In the genomic region with DNA sequence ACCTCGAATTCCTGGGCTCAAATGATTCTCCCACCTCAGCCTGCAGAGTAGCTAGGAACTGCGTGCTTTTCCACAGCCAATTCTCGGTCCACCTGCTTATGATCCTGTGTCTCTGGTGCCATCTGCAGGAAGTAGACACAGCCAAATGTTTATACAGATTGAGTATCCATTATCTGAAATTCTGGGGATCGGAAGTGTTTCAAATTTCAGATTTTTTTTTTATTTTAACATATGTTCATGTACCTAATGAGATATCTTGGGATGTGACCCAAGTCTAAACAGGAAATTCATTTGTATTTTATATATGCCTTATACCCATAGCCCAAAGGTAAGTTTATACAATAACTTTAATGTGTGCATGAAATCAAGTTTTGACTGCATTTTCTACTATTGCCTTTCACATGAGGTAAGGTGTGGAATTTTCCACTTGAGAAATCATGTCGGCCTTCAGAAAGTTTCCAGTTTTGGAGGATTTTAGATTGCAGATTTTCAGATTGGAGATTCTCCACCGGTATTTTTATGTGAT, we compare ENCODE assay signal across 8 cellular contexts.
DNase-seq lines count a peak whose midpoint lies in the region; ATAC-seq and TF ChIP-seq lines count a peak whose summit lies in the region.

No MANE protein-coding gene starts in this region.

- no peak overlapping the region for H3K4me3 ChIP-seq in mesendoderm (ENCODE audit: low read length)

- peak overlapping the region; percentile 44 for H3K4me3 Mint-ChIP-seq in chondrocyte (ENCODE audit: unreplicated experiment)

- H4K5ac ChIP-seq in mesendoderm (ENCODE audit: low read length): no peak overlapping the region

- H3K9ac ChIP-seq in mesendoderm (ENCODE audit: low read length): no peak overlapping the region

- no peak overlapping the region for H3K56ac ChIP-seq in mesendoderm (ENCODE audit: low read length)

- no peaks in the 10 kb centered on the region for H3K79me2 ChIP-seq in mesendoderm (ENCODE audit: control insufficient read depth, insufficient read depth, low read length)

- H3K27me3 ChIP-seq in mesendoderm (ENCODE audit: insufficient read depth, low read length, poor library complexity): no peaks in the 10 kb centered on the region

- no peak overlapping the region for H3K18ac ChIP-seq in mesendoderm (ENCODE audit: low read length)

- no peak overlapping the region for H2BK5ac ChIP-seq in mesendoderm (ENCODE audit: low read length)

- H3K4ac ChIP-seq in mesendoderm (ENCODE audit: low read depth, low read length): no peak overlapping the region

- no peak overlapping the region for H2BK120ac ChIP-seq in mesendoderm (ENCODE audit: low read depth, low read length)

- no peak overlapping the region for H3K27ac ChIP-seq in mesendoderm (ENCODE audit: low read depth, low read length)

- ATAC-seq in HG03175 (IDR thresholded peaks at IDR 0.05; ENCODE audit: unreplicated experiment): no peak

- peaks cover 9% of the 10 kb centered on the region for H3K4me1 Mint-ChIP-seq in chondrocyte (ENCODE audit: low read depth)

- TF ChIP-seq CTCF in chondrocyte (IDR thresholded peaks at IDR 0.05): peak; percentile 85

- peaks cover 17% of the 10 kb centered on the region for H3K27me3 Mint-ChIP-seq in chondrocyte (ENCODE audit: low read depth)

- no peaks in the 10 kb centered on the region for H3K9me3 Mint-ChIP-seq in chondrocyte (ENCODE audit: low read depth)

- no peak overlapping the region for H2BK15ac ChIP-seq in mesendoderm (replicated peaks; ENCODE audit: low read depth)

- H3K4me1 ChIP-seq in mesendoderm (ENCODE audit: control insufficient read depth, low read depth, low read length): no peaks in the 10 kb centered on the region

- H3K4me2 ChIP-seq in mesendoderm (ENCODE audit: low read length): no peak overlapping the region

- no peak overlapping the region for H4K8ac ChIP-seq in mesendoderm (ENCODE audit: low read depth, low read length)

- no peak overlapping the region for H3K23ac ChIP-seq in mesendoderm (ENCODE audit: low read length)

- no CpG with 5 or more reads among the region's 6 CpGs for WGBS in mesendoderm (ENCODE audit: extremely low coverage, insufficient coverage, low lambda C conversion rate)

- no peaks in the 10 kb centered on the region for H3K36me3 ChIP-seq in mesendoderm (ENCODE audit: control insufficient read depth, insufficient read depth, low read length)

- no peaks in the 10 kb centered on the region for H3K36me3 Mint-ChIP-seq in chondrocyte (ENCODE audit: low read depth)

- H3K27ac Mint-ChIP-seq in chondrocyte (ENCODE audit: unreplicated experiment): no peak overlapping the region

- DNase-seq in AG08395 (ENCODE audit: low spot score) (peak; percentile 63), EL (peak; percentile 67), NCI-H524 (lab: John Stamatoyannopoulos, UW) (peak; percentile 30 to 74), chondrocyte (ENCODE audit: low spot score) (no peak), mesendoderm (peak; percentile 73), GM19240 (ENCODE audit: insufficient read length, low spot score) (no peak), 8988T (no peak)

- no peak overlapping the region for H2AK5ac ChIP-seq in mesendoderm (ENCODE audit: low read length)

- no peaks in the 10 kb centered on the region for H3K79me1 ChIP-seq in mesendoderm (ENCODE audit: low read length)

Comparison
In these comparisons a context has a peak if more than half of its experiments do, and no peak if none do; other contexts are left out.
1. DNase-seq: peak in AG08395 (single experiment), EL (single experiment), NCI-H524 (2 of 2) and mesendoderm (single experiment); none in chondrocyte (single experiment), GM19240 (single experiment) and 8988T (single experiment).